In genomic region chr18:374735-375168, GRCh38 we compare ENCODE assay signal across 13 cellular contexts.
DNase-seq lines count a peak whose midpoint lies in the region; ATAC-seq and TF ChIP-seq lines count a peak whose summit lies in the region.
"Had no signal": no experiment of that assay in that cellular context is flagged by ENCODE, and none has a peak within 500 bp of the region (broad histone marks: within the 10 kb centered on the region; RNA-seq: fewer than 3 reads in every experiment).

No MANE protein-coding gene starts in this region.

- no peak overlapping the region for H2BK120ac ChIP-seq in mesenchymal stem cell (ENCODE audit: low read depth, low read length)

- no peak overlapping the region for H3K23ac ChIP-seq in mesenchymal stem cell (ENCODE audit: low read length in 2 of 2)

- no peak for TF ChIP-seq POLR2A in spleen (IDR thresholded peaks at IDR 0.05)

- H2BK12ac ChIP-seq in mesenchymal stem cell (ENCODE audit: low read length in 2 of 2) = no peak overlapping the region

- H3K27me3 ChIP-seq in mesenchymal stem cell (ENCODE audit: control insufficient read depth in 1 of 2, insufficient read depth in 1 of 2, low read length in 2 of 2) = no peaks in the 10 kb centered on the region
- H3K27me3 ChIP-seq in spleen (replicated peaks in 1 of 7) = no peaks in the 10 kb centered on the region

- no peaks in the 10 kb centered on the region for H3K9me3 Mint-ChIP-seq in effector memory CD8-positive, alpha-beta T cell
- H3K9me3 Mint-ChIP-seq: activated naive CD8-positive, alpha-beta T cell treated with anti-CD3 and anti-CD28 coated beads, Interleukin-2, amount 10 ng/mL, durations not matched to agents 7 days and 5 days; CD4-positive, alpha-beta memory T cell had no signal

- H3K4me3 ChIP-seq in mesenchymal stem cell (ENCODE audit: insufficient read depth in 1 of 2, low read depth in 1 of 2, low read length in 2 of 2) = no peak overlapping the region
- no peak overlapping the region for H3K4me3 ChIP-seq in spleen
- H3K4me3 ChIP-seq: lower lobe of right lung had no signal

- intact Hi-C loops in spleen (cut with DNase I; ENCODE audit: low total_unique reads) = no loop called here

- H3K36me3 ChIP-seq in mesenchymal stem cell (ENCODE audit: control insufficient read depth in 1 of 2, insufficient read depth in 2 of 2, low read depth in 1 of 2, low read length in 2 of 2) (peaks cover 0 to 3% of the 10 kb centered on the region in 2 experiments), spleen (no peaks in the 10 kb centered on the region)
- H3K36me3 ChIP-seq: lower lobe of right lung had no signal

- H3K36me3 Mint-ChIP-seq in effector memory CD8-positive, alpha-beta T cell (ENCODE audit: insufficient read depth) = no peaks in the 10 kb centered on the region
- H3K36me3 Mint-ChIP-seq: activated naive CD8-positive, alpha-beta T cell treated with anti-CD3 and anti-CD28 coated beads, Interleukin-2, amount 10 ng/mL, durations not matched to agents 7 days and 5 days; CD4-positive, alpha-beta memory T cell had no signal

- H3K79me1 ChIP-seq in mesenchymal stem cell (replicated peaks; ENCODE audit: low read length, poor library complexity, severe bottlenecking) = no peaks in the 10 kb centered on the region

- H3K9ac ChIP-seq in mesenchymal stem cell (ENCODE audit: low read length) = no peak overlapping the region

- peaks cover 0 to 2% of the 10 kb centered on the region in 2 donors for H3K4me1 Mint-ChIP-seq in effector memory CD8-positive, alpha-beta T cell (ENCODE audit: low read depth in 2 of 2)

- no peak overlapping the region for H3K4me3 Mint-ChIP-seq in effector memory CD8-positive, alpha-beta T cell
- H3K4me3 Mint-ChIP-seq: activated naive CD8-positive, alpha-beta T cell treated with anti-CD3 and anti-CD28 coated beads, Interleukin-2, amount 10 ng/mL, durations not matched to agents 7 days and 5 days; CD4-positive, alpha-beta memory T cell had no signal

- H3K27ac Mint-ChIP-seq in effector memory CD8-positive, alpha-beta T cell = no peak overlapping the region
- H3K27ac Mint-ChIP-seq: activated naive CD8-positive, alpha-beta T cell treated with anti-CD3 and anti-CD28 coated beads, Interleukin-2, amount 10 ng/mL, durations not matched to agents 7 days and 5 days; CD4-positive, alpha-beta memory T cell had no signal

- WGBS in mesenchymal stem cell = 36% methylated on average over 4 of the region's 4 CpGs
- 35 to 46% (median 38%) methylated on average over 4 of the region's 4 CpGs for WGBS in spleen, 5 donors

- no peak overlapping the region for H3K4me2 ChIP-seq in mesenchymal stem cell (ENCODE audit: low read length, poor library complexity, severe bottlenecking)

- H4K91ac ChIP-seq in mesenchymal stem cell (ENCODE audit: low read length) = no peak overlapping the region

- no peak overlapping the region for H3K14ac ChIP-seq in mesenchymal stem cell (ENCODE audit: low read length in 2 of 2)

- peak overlapping the region in 1 of 2 experiments; percentile 72 for H3K18ac ChIP-seq in mesenchymal stem cell (ENCODE audit: low read depth in 1 of 2, low read length in 2 of 2)

- H4K8ac ChIP-seq in mesenchymal stem cell (ENCODE audit: low read length) = no peak overlapping the region

- H2AK5ac ChIP-seq in mesenchymal stem cell (ENCODE audit: low read length, severe bottlenecking) = no peak overlapping the region

- H3K4ac ChIP-seq in mesenchymal stem cell (ENCODE audit: low read depth in 1 of 2, low read length in 2 of 2) = peak overlapping the region in 1 of 2 experiments; percentile 37

- no peak overlapping the region for H2AFZ ChIP-seq in mesenchymal stem cell (ENCODE audit: low read depth, low read length)

- H3K4me1 ChIP-seq in mesenchymal stem cell (ENCODE audit: control insufficient read depth, insufficient read depth, low read depth, low read length) (peaks cover 3% of the 10 kb centered on the region), spleen (peaks cover 0 to 43% (median 4%) of the 10 kb centered on the region in 6 donors)

- peak; percentile 87 for DNase-seq in mesenchymal stem cell
- DNase-seq in NCI-H2196 treated with DMSO at 0.1 percent for 48 hours (lab: John Stamatoyannopoulos, UW; ENCODE audit: unreplicated experiment) = no peak
- DNase-seq in spleen = no peak
- no peak for DNase-seq in effector memory CD8-positive, alpha-beta T cell
- no peak for DNase-seq in UCSD-AML1 (lab: John Stamatoyannopoulos, UW; ENCODE audit: unreplicated experiment)
- DNase-seq: activated CD4-positive, alpha-beta T cell treated with anti-CD3 and anti-CD28 coated beads for 1 hour; activated naive CD8-positive, alpha-beta T cell treated with anti-CD3 and anti-CD28 coated beads, Interleukin-2, amount 10 ng/mL, durations not matched to agents 7 days and 5 days; CD4-positive, alpha-beta memory T cell; lower lobe of right lung; stimulated activated CD4-positive, alpha-beta T cell treated with anti-CD3 and anti-CD28 coated beads, Interleukin-12 subunit alpha, Interleukin-12 subunit beta, amount 100 ng/mL, for 4 hours had no signal

- ATAC-seq in GM18508 (IDR thresholded peaks at IDR 0.05; ENCODE audit: insufficient read depth, unreplicated experiment) = peak; percentile 50
- ATAC-seq in GM21528 (IDR thresholded peaks at IDR 0.05; ENCODE audit: low FRiP score, unreplicated experiment) = peak; percentile 73
- peak; percentile 77 for ATAC-seq in HG03457 (IDR thresholded peaks at IDR 0.05; ENCODE audit: unreplicated experiment)
- no peak for ATAC-seq in effector memory CD8-positive, alpha-beta T cell (replicated peaks)

- H3K27me3 Mint-ChIP-seq in effector memory CD8-positive, alpha-beta T cell = peaks cover 25 to 47% of the 10 kb centered on the region in 2 donors

- no peak overlapping the region for H3K27ac ChIP-seq in mesenchymal stem cell (ENCODE audit: low read length, poor library complexity, severe bottlenecking)
- H3K27ac ChIP-seq in spleen = no peak overlapping the region
- H3K27ac ChIP-seq: lower lobe of right lung had no signal

- no peak for TF ChIP-seq CTCF in spleen (IDR thresholded peaks at IDR 0.05 in 8 of 11, conservative IDR thresholded peaks at IDR 0.05 in 3 of 11)

- H3K9me3 ChIP-seq in mesenchymal stem cell (ENCODE audit: control insufficient read depth, low read length) (no peaks in the 10 kb centered on the region), spleen (no peaks in the 10 kb centered on the region)
- H3K9me3 ChIP-seq: lower lobe of right lung had no signal

- H2BK5ac ChIP-seq in mesenchymal stem cell (ENCODE audit: low read depth, low read length, poor library complexity, severe bottlenecking) = no peak overlapping the region

- no peak overlapping the region for H2BK15ac ChIP-seq in mesenchymal stem cell (ENCODE audit: low read depth, poor library complexity, severe bottlenecking)
